12 cellular contexts compared by ENCODE assay signal in the genomic region with DNA sequence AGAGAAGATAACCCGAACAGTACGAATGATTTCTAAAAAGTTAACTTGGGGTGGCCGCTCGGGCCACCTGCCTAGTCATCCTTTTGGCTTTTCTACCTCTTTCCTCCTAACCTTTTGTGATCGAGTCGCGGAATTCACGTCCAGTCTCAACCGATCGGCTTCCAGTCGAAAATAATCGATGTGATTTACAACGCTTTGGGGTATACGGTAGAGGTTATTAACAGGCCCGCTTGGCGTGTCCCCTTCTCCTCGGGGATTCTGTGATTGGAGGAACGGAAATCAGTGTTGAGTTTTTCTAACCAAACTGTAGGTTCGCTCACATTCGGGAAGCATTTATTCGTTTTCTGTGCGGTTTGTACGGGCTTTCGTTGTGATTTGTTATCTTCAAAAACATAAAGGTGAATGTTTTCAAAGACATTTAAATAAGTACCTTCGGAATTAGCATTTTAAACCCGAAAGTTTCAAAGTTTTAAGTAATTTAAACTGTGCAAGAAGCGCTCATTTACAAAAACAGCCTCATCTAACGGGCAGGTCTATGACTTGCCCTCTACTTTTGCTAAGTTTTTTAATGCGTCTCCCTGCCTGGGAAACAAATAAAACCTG. TPM values are rescaled to one million over a fixed set of nuclear protein-coding genes. Genes with fewer than 3 reads are reported as not detected.
DNase-seq lines count a peak whose midpoint lies in the region; ATAC-seq and TF ChIP-seq lines count a peak whose summit lies in the region.
"Had no signal": no experiment of that assay in that cellular context is flagged by ENCODE, and none has a peak within 500 bp of the region (broad histone marks: within the 10 kb centered on the region; RNA-seq: fewer than 3 reads in every experiment).

No MANE protein-coding gene starts in this region.

- no peak for TF ChIP-seq CTCF in esophagus muscularis mucosa (IDR thresholded peaks at IDR 0.05)

- no peaks in the 10 kb centered on the region for H3K36me3 Mint-ChIP-seq in T-cell

- H3K9me3 ChIP-seq in esophagus muscularis mucosa = no peaks in the 10 kb centered on the region
- H3K9me3 ChIP-seq: colonic mucosa, ovary had no signal

- 6% methylated on average over 29 of the region's 29 CpGs for WGBS in esophagus muscularis mucosa

- POLR2A ChIA-PET in T-cell (lab: Charles Lee) = no interaction called here

- H3K4me1 ChIP-seq in esophagus muscularis mucosa = peaks cover 7 to 16% (median 15%) of the 10 kb centered on the region in 4 donors
- H3K4me1 ChIP-seq: colonic mucosa had no signal

- H3K27me3 Mint-ChIP-seq in T-cell = peaks cover 49 to 70% of the 10 kb centered on the region in 2 donors

- intact Hi-C loops in esophagus muscularis mucosa (cut with DNase I) = no loop called here
- intact Hi-C loops in left colon (cut with DNase I, micrococcal nuclease) = no loop called here

- ATAC-seq in T-cell (replicated peaks in 1 of 4) (no peak), left colon (no peak)

- no peak overlapping the region for H3K27ac ChIP-seq in esophagus muscularis mucosa (replicated peaks in 1 of 4)
- H3K27ac ChIP-seq: colonic mucosa, ovary had no signal

- no peaks in the 10 kb centered on the region for H3K36me3 ChIP-seq in esophagus muscularis mucosa
- H3K36me3 ChIP-seq: colonic mucosa, ovary had no signal

- peaks cover 0 to 94% (median 51%) of the 10 kb centered on the region in 4 donors for H3K27me3 ChIP-seq in esophagus muscularis mucosa
- H3K27me3 ChIP-seq: ovary had no signal

- H3K9me3 Mint-ChIP-seq in T-cell = no peaks in the 10 kb centered on the region

- peak overlapping the region; percentile 59 to 80 (median 75) for H3K4me3 Mint-ChIP-seq in T-cell

- no peak for TF ChIP-seq EP300 in esophagus muscularis mucosa (IDR thresholded peaks at IDR 0.05)

- H3K4me3 ChIP-seq in esophagus muscularis mucosa = peak overlapping the region in 3 of 4 donors; percentile 44 to 56 (median 49)
- H3K4me3 ChIP-seq: ovary had no signal

- H3K27ac Mint-ChIP-seq in T-cell = peak overlapping the region in 1 of 2 donors; percentile 27

- H3K4me1 Mint-ChIP-seq in T-cell = peaks cover 0 to 15% (median 15%) of the 10 kb centered on the region in 3 donors

- DNase-seq in NCI-H1694 treated with DMSO at 0.1 percent for 48 hours (lab: John Stamatoyannopoulos, UW) = peak; percentile 26
- no peak for DNase-seq in NCI-H1694 (lab: John Stamatoyannopoulos, UW)
- peak in 3 of 34 experiments; percentile 1 to 7 (median 3) for DNase-seq in T-cell
- no peak for DNase-seq in esophagus muscularis mucosa (ENCODE audit: extremely low spot score)
- DNase-seq in renal cortical epithelial cell (ENCODE audit: low read depth) = peak; percentile 11
- DNase-seq in cortex of kidney (lab: John Stamatoyannopoulos, UW) = no peak
- DNase-seq in RPMI8226 = no peak
- no peak for DNase-seq in left colon
- DNase-seq: colonic mucosa, ovary, SHP77, substantia nigra had no signal

- TF ChIP-seq POLR2A in esophagus muscularis mucosa (IDR thresholded peaks at IDR 0.05; ENCODE audit: low read depth) = no peak

- CTCF ChIA-PET in T-cell (lab: Charles Lee) = no interaction called here

RNA-seq across cellular contexts. Expression of a gene that starts 0.6 kb away (rescaled TPM):
- total RNA-seq in T-cell (not detected), esophagus muscularis mucosa (not detected), renal cortical epithelial cell (not detected in 2 replicates), left colon (not detected)
- total RNA-seq: colonic mucosa, ovary had no signal

Comparison
In these comparisons a context has a peak if more than half of its experiments do, and no peak if none do; other contexts are left out.
1. DNase-seq: peak in NCI-H1694 treated with DMSO at 0.1 percent for 48 hours (single experiment) and renal cortical epithelial cell (single experiment); none in NCI-H1694 (single experiment), esophagus muscularis mucosa (single experiment), cortex of kidney (single experiment), RPMI8226 (single experiment) and left colon (0 of 2).